15 cellular contexts compared by ENCODE assay signal in genomic region chr1:24508911-24509310, GRCh38. TPM values are rescaled to one million over a fixed set of nuclear protein-coding genes. Genes with fewer than 3 reads are reported as not detected.
A peak's percentile ranks its signal among the peaks of the same experiment; 100 is the strongest.
DNase-seq lines count a peak whose midpoint lies in the region; ATAC-seq lines count a peak whose summit lies in the region.
"Had no signal": no experiment of that assay in that cellular context is flagged by ENCODE, and none has a peak within 500 bp of the region (broad histone marks: within the 10 kb centered on the region; RNA-seq: fewer than 3 reads in every experiment).

No MANE protein-coding gene starts in this region.

- no peaks in the 10 kb centered on the region for H3K27me3 ChIP-seq in CD8-positive, alpha-beta memory T cell (ENCODE audit: insufficient read depth, low read length, poor library complexity, severe bottlenecking)
- H3K27me3 ChIP-seq in mesendoderm (ENCODE audit: insufficient read depth, low read length, poor library complexity): no peaks in the 10 kb centered on the region

- no peak for ATAC-seq in activated T-cell treated with anti-CD3 and anti-CD28 coated beads, Interleukin-2, amount 50 U/mL, for 4 hours
- ATAC-seq: Panc1 had no signal

- POLR2A ChIA-PET in CD8-positive, alpha-beta memory T cell (lab: Charles Lee): no interaction called here

- H3K23ac ChIP-seq in mesendoderm (ENCODE audit: low read length): no peak overlapping the region

- H3K27ac ChIP-seq in CD8-positive, alpha-beta memory T cell (ENCODE audit: low read depth, low read length): no peak overlapping the region
- H3K27ac ChIP-seq in mesendoderm (ENCODE audit: low read depth, low read length): peak overlapping the region; percentile 2

- no peak overlapping the region for H3K9ac ChIP-seq in mesendoderm (ENCODE audit: low read length)

- H2BK120ac ChIP-seq in mesendoderm (ENCODE audit: low read depth, low read length): no peak overlapping the region

- no peak overlapping the region for H4K5ac ChIP-seq in mesendoderm (ENCODE audit: low read length)

- no peaks in the 10 kb centered on the region for H3K9me3 Mint-ChIP-seq in activated T-cell treated with anti-CD3 and anti-CD28 coated beads, Interleukin-2, amount 50 U/mL, for 4 hours
- no peaks in the 10 kb centered on the region for H3K9me3 Mint-ChIP-seq in CD8-positive, alpha-beta memory T cell
- peaks cover 3% of the 10 kb centered on the region for H3K9me3 Mint-ChIP-seq in activated naive CD8-positive, alpha-beta T cell treated with anti-CD3 and anti-CD28 coated beads for 36 hours

- no peak for DNase-seq in activated T-cell treated with anti-CD3 and anti-CD28 coated beads, Interleukin-2, amount 50 U/mL, for 4 hours
- DNase-seq in activated T-cell treated with anti-CD3 and anti-CD28 coated beads for 4 hours: no peak
- DNase-seq in CD8-positive, alpha-beta memory T cell: no peak
- DNase-seq in activated naive CD8-positive, alpha-beta T cell treated with anti-CD3 and anti-CD28 coated beads for 36 hours: no peak
- DNase-seq in mesendoderm: no peak
- no peak for DNase-seq in nucleus accumbens (lab: John Stamatoyannopoulos, UW)
- no peak for DNase-seq in effector CD8-positive, alpha-beta T cell (lab: John Stamatoyannopoulos, UW)
- DNase-seq: AML-193, DND-41, GDM1, Kasumi-1, NCI-H2029, NCI-H2171 treated with DMSO at 0.1 percent for 48 hours, NCI-H82 had no signal

- H3K27ac Mint-ChIP-seq in CD8-positive, alpha-beta memory T cell: peak overlapping the region in 7 of 8 donors; percentile 70 to 99 (median 89)
- H3K27ac Mint-ChIP-seq in activated naive CD8-positive, alpha-beta T cell treated with anti-CD3 and anti-CD28 coated beads for 36 hours: peak overlapping the region; percentile 92

- peaks cover 21% of the 10 kb centered on the region for H3K36me3 ChIP-seq in CD8-positive, alpha-beta memory T cell (ENCODE audit: insufficient read depth, low read length)
- peaks cover 1% of the 10 kb centered on the region for H3K36me3 ChIP-seq in mesendoderm (ENCODE audit: control insufficient read depth, insufficient read depth, low read length)

- H3K18ac ChIP-seq in mesendoderm (ENCODE audit: low read length): no peak overlapping the region

- no peak overlapping the region for H2BK15ac ChIP-seq in mesendoderm (replicated peaks; ENCODE audit: low read depth)

- peaks cover 81% of the 10 kb centered on the region for H3K4me1 ChIP-seq in CD8-positive, alpha-beta memory T cell (ENCODE audit: insufficient read depth, low read length)
- H3K4me1 ChIP-seq in mesendoderm (ENCODE audit: control insufficient read depth, low read depth, low read length): peaks cover 9% of the 10 kb centered on the region

- CTCF ChIA-PET in CD8-positive, alpha-beta memory T cell (lab: Charles Lee): interaction anchor here (1.5 kb wide), 1 partner anchor 19 kb away, joined by 4 read pairs; no protein-coding TSS in a partner anchor

- no peak overlapping the region for H2AK5ac ChIP-seq in mesendoderm (ENCODE audit: low read length)

- H3K4ac ChIP-seq in mesendoderm (ENCODE audit: low read depth, low read length): no peak overlapping the region

- H3K4me2 ChIP-seq in mesendoderm (ENCODE audit: low read length): no peak overlapping the region

- H3K36me3 Mint-ChIP-seq in activated T-cell treated with anti-CD3 and anti-CD28 coated beads, Interleukin-2, amount 50 U/mL, for 4 hours (ENCODE audit: insufficient read depth): peaks cover 23% of the 10 kb centered on the region
- peaks cover 0 to 53% (median 19%) of the 10 kb centered on the region in 3 donors for H3K36me3 Mint-ChIP-seq in CD8-positive, alpha-beta memory T cell
- H3K36me3 Mint-ChIP-seq in activated naive CD8-positive, alpha-beta T cell treated with anti-CD3 and anti-CD28 coated beads for 36 hours: peaks cover 61% of the 10 kb centered on the region

- H3K9me3 ChIP-seq in CD8-positive, alpha-beta memory T cell (ENCODE audit: low read length): no peaks in the 10 kb centered on the region

- H3K79me2 ChIP-seq in mesendoderm (ENCODE audit: control insufficient read depth, insufficient read depth, low read length): peaks cover 4% of the 10 kb centered on the region

- H2BK5ac ChIP-seq in mesendoderm (ENCODE audit: low read length): no peak overlapping the region

- H3K79me1 ChIP-seq in mesendoderm (ENCODE audit: low read length): peaks cover 16% of the 10 kb centered on the region

- peak overlapping the region; percentile 0 for H3K4me3 Mint-ChIP-seq in activated T-cell treated with anti-CD3 and anti-CD28 coated beads, Interleukin-2, amount 50 U/mL, for 4 hours
- peak overlapping the region in 5 of 7 donors; percentile 12 to 41 (median 26) for H3K4me3 Mint-ChIP-seq in CD8-positive, alpha-beta memory T cell
- no peak overlapping the region for H3K4me3 Mint-ChIP-seq in activated naive CD8-positive, alpha-beta T cell treated with anti-CD3 and anti-CD28 coated beads for 36 hours

- H3K27me3 Mint-ChIP-seq in activated T-cell treated with anti-CD3 and anti-CD28 coated beads, Interleukin-2, amount 50 U/mL, for 4 hours (ENCODE audit: low read depth): no peaks in the 10 kb centered on the region
- H3K27me3 Mint-ChIP-seq in CD8-positive, alpha-beta memory T cell: peaks cover 0 to 2% of the 10 kb centered on the region in 2 donors
- H3K27me3 Mint-ChIP-seq in activated naive CD8-positive, alpha-beta T cell treated with anti-CD3 and anti-CD28 coated beads for 36 hours: no peaks in the 10 kb centered on the region

- H4K8ac ChIP-seq in mesendoderm (ENCODE audit: low read depth, low read length): no peak overlapping the region

- no CpG with 5 or more reads among the region's 5 CpGs for WGBS in mesendoderm (ENCODE audit: extremely low coverage, insufficient coverage, low lambda C conversion rate)

- H3K56ac ChIP-seq in mesendoderm (ENCODE audit: low read length): no peak overlapping the region

- H3K4me3 ChIP-seq in CD8-positive, alpha-beta memory T cell (ENCODE audit: low read length): peak overlapping the region; percentile 76
- no peak overlapping the region for H3K4me3 ChIP-seq in mesendoderm (ENCODE audit: low read length)

- peaks cover 83% of the 10 kb centered on the region for H3K4me1 Mint-ChIP-seq in activated T-cell treated with anti-CD3 and anti-CD28 coated beads, Interleukin-2, amount 50 U/mL, for 4 hours (ENCODE audit: low read depth)
- H3K4me1 Mint-ChIP-seq in CD8-positive, alpha-beta memory T cell: peaks cover 76 to 94% (median 91%) of the 10 kb centered on the region in 3 donors
- peaks cover 75% of the 10 kb centered on the region for H3K4me1 Mint-ChIP-seq in activated naive CD8-positive, alpha-beta T cell treated with anti-CD3 and anti-CD28 coated beads for 36 hours

RNA-seq across cellular contexts. Expression of gene RCAN3, which starts 6.3 kb away (rescaled TPM):
- total RNA-seq in activated T-cell treated with anti-CD3 and anti-CD28 coated beads, Interleukin-2, amount 50 U/mL, for 4 hours: 10 to 100 TPM; 45.0 to 51.7 (median 47.4) TPM
- total RNA-seq in CD8-positive, alpha-beta memory T cell: 10 to 100 TPM; 62.6 to 64.0 TPM
- 66.7 TPM for polyA plus RNA-seq in CD8-positive, alpha-beta memory T cell
- 10 to 100 TPM; 67.2 to 67.7 TPM for total RNA-seq in activated naive CD8-positive, alpha-beta T cell treated with anti-CD3 and anti-CD28 coated beads for 36 hours
- polyA plus RNA-seq in mesendoderm (2013, experiment 1 of 2): 13.0 TPM
- polyA plus RNA-seq in mesendoderm (2013, experiment 2 of 2): 13.4 TPM

RNA-seq across cellular contexts. Expression of gene NCMAP, which starts 47.0 kb away (rescaled TPM):
- under 1 TPM in 2 of 3 donors, not detected in 1; 0.08 to 0.10 TPM for total RNA-seq in activated T-cell treated with anti-CD3 and anti-CD28 coated beads, Interleukin-2, amount 50 U/mL, for 4 hours
- under 1 TPM in 1 of 2 experiments, not detected in 1; 0.04 TPM for total RNA-seq in CD8-positive, alpha-beta memory T cell
- polyA plus RNA-seq in CD8-positive, alpha-beta memory T cell: not detected
- total RNA-seq in activated naive CD8-positive, alpha-beta T cell treated with anti-CD3 and anti-CD28 coated beads for 36 hours: under 1 TPM; 0.16 to 0.21 TPM
- polyA plus RNA-seq in mesendoderm (2013, experiment 1 of 2): 0.01 TPM
- 0.01 TPM for polyA plus RNA-seq in mesendoderm (2013, experiment 2 of 2)
